ENCODE assay signal across 8 cellular contexts in the genomic region with DNA sequence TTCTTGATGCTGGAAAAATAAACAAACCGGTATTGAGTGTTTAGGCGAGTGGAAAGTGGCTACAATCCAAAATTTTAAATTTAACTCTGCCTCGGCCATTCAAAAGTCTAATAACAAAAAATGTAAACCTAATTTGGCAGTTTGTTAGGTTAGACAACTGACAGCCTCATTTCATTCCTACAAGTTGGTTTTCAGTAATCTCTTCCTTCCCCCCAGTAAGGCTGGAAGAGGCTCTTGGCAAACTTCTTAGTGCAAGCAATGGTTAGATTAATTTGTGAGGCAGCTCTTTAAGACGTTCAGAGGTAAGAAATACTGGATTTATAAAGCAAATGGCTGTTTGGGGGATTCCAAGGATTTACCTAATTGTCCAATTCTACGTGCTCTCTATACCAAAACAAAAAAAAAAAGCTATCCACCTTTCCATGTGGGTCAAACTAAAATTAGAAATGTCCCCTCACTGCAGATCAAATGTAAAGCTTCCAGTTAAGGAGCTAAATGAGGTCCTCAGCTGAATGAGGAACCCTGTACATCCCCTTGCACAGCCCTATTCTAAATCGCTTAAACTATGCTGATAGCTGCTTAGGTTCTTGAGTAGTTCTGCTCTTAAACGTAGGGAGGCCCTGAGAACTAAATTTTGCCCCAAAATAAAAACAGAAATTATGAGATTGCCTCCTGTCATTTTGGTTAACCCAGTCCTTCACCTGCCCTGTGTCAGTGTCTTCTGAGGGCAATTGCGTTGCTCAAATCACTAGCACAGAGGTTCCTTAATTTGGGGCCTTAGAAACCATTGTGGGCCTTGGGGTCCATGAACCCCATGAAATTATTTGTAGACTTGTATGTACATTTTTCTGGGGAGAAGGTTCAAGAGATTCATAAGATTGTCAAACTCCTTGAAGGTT. TPM values are rescaled to one million over a fixed set of nuclear protein-coding genes. Genes with fewer than 3 reads are reported as not detected.
A peak's percentile ranks its signal among the peaks of the same experiment; 100 is the strongest.
DNase-seq lines count a peak whose midpoint lies in the region; ATAC-seq, FAIRE-seq and TF ChIP-seq lines count a peak whose summit lies in the region.

No MANE protein-coding gene starts in this region.

- peak overlapping the region; percentile 73 for H3K4me2 ChIP-seq in A549
- H3K4me2 ChIP-seq in mesenchymal stem cell (ENCODE audit: low read length, poor library complexity, severe bottlenecking), result peak overlapping the region; percentile 31
- H3K4me2 ChIP-seq in neuronal stem cell (ENCODE audit: insufficient read depth, low read length, poor library complexity, severe bottlenecking), result no peak overlapping the region

- no peak overlapping the region for H2AFZ ChIP-seq in mesenchymal stem cell (ENCODE audit: low read depth, low read length)
- H2AFZ ChIP-seq in neuronal stem cell (ENCODE audit: low read length), result no peak overlapping the region

- TF ChIP-seq CTCF in A549 (IDR thresholded peaks at IDR 0.05) (no peak), HFF-Myc (IDR thresholded peaks at IDR 0.05; ENCODE audit: low read depth, low read length, missing control alignments) (no peak), ascending aorta (IDR thresholded peaks at IDR 0.05) (no peak)

- H3K9ac ChIP-seq in mesenchymal stem cell (ENCODE audit: low read length), result peak overlapping the region; percentile 99
- H3K9ac ChIP-seq in neuronal stem cell (ENCODE audit: low read depth, low read length, poor library complexity), result no peak overlapping the region

- H3K4me1 ChIP-seq in A549 (peaks cover 31% of the 10 kb centered on the region), ascending aorta (peaks cover 7 to 31% of the 10 kb centered on the region in 2 donors), mesenchymal stem cell (ENCODE audit: control insufficient read depth, insufficient read depth, low read depth, low read length) (peaks cover 9% of the 10 kb centered on the region), neuronal stem cell (ENCODE audit: control insufficient read depth in 2 of 2, insufficient read depth in 1 of 2, low read depth in 1 of 2, low read length in 2 of 2) (peaks cover 3 to 12% of the 10 kb centered on the region in 2 donors)

- TF ChIP-seq EP300 in A549 (IDR thresholded peaks at IDR 0.05), result no peak

- H2BK120ac ChIP-seq in mesenchymal stem cell (ENCODE audit: low read depth, low read length) (no peak overlapping the region), neuronal stem cell (ENCODE audit: low read depth, low read length) (no peak overlapping the region)

- no peak for FAIRE-seq in A549 (lab: Jason Lieb, UNC)

- H4K91ac ChIP-seq in mesenchymal stem cell (ENCODE audit: low read length), result no peak overlapping the region
- H4K91ac ChIP-seq in neuronal stem cell (ENCODE audit: low read depth, low read length, poor library complexity), result no peak overlapping the region

- POLR2A ChIA-PET in A549 (lab: Yijun Ruan, JAX), result interaction anchor here (0.6 to 7.5 kb wide), 12 partner anchors 9 to 251 kb away, joined by 3 to 404 read pairs (median 34); partner anchors contain the start of genes ACBD4, HEXIM2 and MAP3K14

- no peak for TF ChIP-seq RAD21 in A549 (conservative IDR thresholded peaks at IDR 0.05 in 1 of 2, IDR thresholded peaks at IDR 0.05 in 1 of 2)

- H2BK15ac ChIP-seq in mesenchymal stem cell (ENCODE audit: low read depth, poor library complexity, severe bottlenecking), result no peak overlapping the region
- no peak overlapping the region for H2BK15ac ChIP-seq in neuronal stem cell (ENCODE audit: low read length)

- TF ChIP-seq POLR2A in A549 (IDR thresholded peaks at IDR 0.05; ENCODE audit: low read length), result no peak

- no peak overlapping the region for H2AK5ac ChIP-seq in mesenchymal stem cell (ENCODE audit: low read length, severe bottlenecking)
- no peak overlapping the region for H2AK5ac ChIP-seq in neuronal stem cell (ENCODE audit: low read depth, low read length)

- H3K79me1 ChIP-seq in mesenchymal stem cell (replicated peaks; ENCODE audit: low read length, poor library complexity, severe bottlenecking), result peaks cover 12% of the 10 kb centered on the region
- H3K79me1 ChIP-seq in neuronal stem cell (ENCODE audit: low read depth, low read length), result peaks cover 7% of the 10 kb centered on the region

- H3K36me3 ChIP-seq in ascending aorta (no peaks in the 10 kb centered on the region), mesenchymal stem cell (ENCODE audit: control insufficient read depth in 1 of 2, insufficient read depth in 2 of 2, low read depth in 1 of 2, low read length in 2 of 2) (peaks cover 6% of the 10 kb centered on the region in 2 experiments), neuronal stem cell (replicated peaks in 1 of 2; ENCODE audit: control insufficient read depth in 2 of 2, insufficient read depth in 2 of 2, low read length in 2 of 2) (peaks cover 0 to 4% of the 10 kb centered on the region in 2 donors)

- H3K4ac ChIP-seq in mesenchymal stem cell (ENCODE audit: low read depth in 1 of 2, low read length in 2 of 2) (no peak overlapping the region), neuronal stem cell (ENCODE audit: low read length) (no peak overlapping the region)

- intact Hi-C loops in ascending aorta (cut with DNase I), result no loop called here

- H3K27me3 ChIP-seq in ascending aorta (no peaks in the 10 kb centered on the region), mesenchymal stem cell (ENCODE audit: control insufficient read depth in 1 of 2, insufficient read depth in 1 of 2, low read length in 2 of 2) (no peaks in the 10 kb centered on the region), neuronal stem cell (ENCODE audit: control insufficient read depth in 3 of 3, insufficient read depth in 3 of 3, low read depth in 1 of 3, low read length in 3 of 3) (no peaks in the 10 kb centered on the region)

- H3K4me3 ChIP-seq in A549 (peak overlapping the region; percentile 74), HFF-Myc (replicated peaks; ENCODE audit: low read depth, low read length) (peak overlapping the region; percentile 89), ascending aorta (peak overlapping the region; percentile 72 to 90), mesenchymal stem cell (ENCODE audit: insufficient read depth in 1 of 2, low read depth in 1 of 2, low read length in 2 of 2) (peak overlapping the region in 1 of 2 experiments; percentile 95), neuronal stem cell (ENCODE audit: low read length in 2 of 2) (peak overlapping the region in 1 of 2 donors; percentile 98)

- H3K27ac ChIP-seq in A549 (peak overlapping the region; percentile 74 to 92), ascending aorta (peak overlapping the region in 1 of 2 donors; percentile 97), mesenchymal stem cell (ENCODE audit: low read length, poor library complexity, severe bottlenecking) (peak overlapping the region; percentile 16), neuronal stem cell (replicated peaks; ENCODE audit: low read length) (no peak overlapping the region)

- no peak overlapping the region for H3K18ac ChIP-seq in mesenchymal stem cell (ENCODE audit: low read depth in 1 of 2, low read length in 2 of 2)
- no peak overlapping the region for H3K18ac ChIP-seq in neuronal stem cell (ENCODE audit: low read length)

- H4K8ac ChIP-seq in mesenchymal stem cell (ENCODE audit: low read length) (no peak overlapping the region), neuronal stem cell (ENCODE audit: low read depth, low read length) (no peak overlapping the region)

- DNase-seq in A549 (ENCODE audit: low read depth in 1 of 2, low spot score in 1 of 2), result no peak
- DNase-seq in HFF-Myc (ENCODE audit: extremely low read depth, low read depth), result no peak
- no peak for DNase-seq in ascending aorta (ENCODE audit: low spot score in 2 of 2)
- DNase-seq in mesenchymal stem cell, result peak; percentile 39
- no peak for DNase-seq in neuronal stem cell (ENCODE audit: low spot score)
- DNase-seq in NK-92 treated with Interleukin-12 subunit alpha and Interleukin-12 subunit beta, amount 100 ng/mL, for 24 hours (lab: John Stamatoyannopoulos, UW), result no peak
- no peak for DNase-seq in NCI-H526 (lab: John Stamatoyannopoulos, UW)

- H3K14ac ChIP-seq in mesenchymal stem cell (ENCODE audit: low read length in 2 of 2), result no peak overlapping the region
- H3K14ac ChIP-seq in neuronal stem cell (ENCODE audit: low read length), result no peak overlapping the region

- WGBS in A549 (ENCODE audit: missing lambda C conversion rate), result 10% methylated on average over 8 of the region's 8 CpGs
- whole genome bisulfite sequencing in mesenchymal stem cell, result 55% methylated on average over 5 of the region's 8 CpGs
- WGBS in neuronal stem cell (ENCODE audit: extremely low coverage in 2 of 2, insufficient read length in 2 of 2, insufficient replicate concordance in 1 of 2), 2 donors, result no CpG with 5 or more reads among the region's 8 CpGs

- H3K23ac ChIP-seq in mesenchymal stem cell (ENCODE audit: low read length in 2 of 2) (no peak overlapping the region), neuronal stem cell (ENCODE audit: low read depth, low read length, poor library complexity) (no peak overlapping the region)

- CTCF ChIA-PET in A549 (lab: Yijun Ruan, JAX), result interaction anchor here (0.6 to 43.5 kb wide), 21 partner anchors 17 to 376 kb away, joined by 3 to 2147 read pairs (median 4); partner anchors contain the start of genes ACBD4, FMNL1, HEXIM2 and PLCD3

- H2BK5ac ChIP-seq in mesenchymal stem cell (ENCODE audit: low read depth, low read length, poor library complexity, severe bottlenecking) (no peak overlapping the region), neuronal stem cell (ENCODE audit: low read length) (no peak overlapping the region)

- H3K9me3 ChIP-seq in A549 (no peaks in the 10 kb centered on the region), ascending aorta (no peaks in the 10 kb centered on the region), mesenchymal stem cell (ENCODE audit: control insufficient read depth, low read length) (no peaks in the 10 kb centered on the region), neuronal stem cell (replicated peaks in 1 of 2; ENCODE audit: control insufficient read depth in 2 of 2, insufficient read depth in 1 of 2, low read depth in 1 of 2, low read length in 2 of 2) (no peaks in the 10 kb centered on the region)

- ATAC-seq in A549 (no peak), GM18502 (IDR thresholded peaks at IDR 0.05; ENCODE audit: poor library complexity, unreplicated experiment) (no peak)

- H2BK12ac ChIP-seq in mesenchymal stem cell (ENCODE audit: low read length in 2 of 2), result no peak overlapping the region
- no peak overlapping the region for H2BK12ac ChIP-seq in neuronal stem cell (ENCODE audit: low read length)

RNA-seq across cellular contexts. Expression of gene HEXIM1, which starts 2.9 kb away (rescaled TPM):
- 39.3 and 54.0 TPM in 2 replicates for polyA plus RNA-seq in A549 (2011; rRNA removed)
- polyA plus RNA-seq in A549 (2012; cell fraction: cytosol; rRNA removed), result 64.8 and 66.9 TPM in 2 replicates
- 44.8 and 55.9 TPM in 2 replicates for polyA plus RNA-seq in A549 (2012; cell fraction: nucleus; rRNA removed)
- 118 to 143 TPM (median 131 TPM) in 3 replicates for polyA plus RNA-seq in A549 (2017; fragmentation: RNase III; extraction: RNeasy Plus Mini Kit Qiagen cat#74134 plus additional on column Dnase treatment)
- 17.3 and 25.6 TPM in 2 replicates for polyA minus RNA-seq in A549 (2011; rRNA and poly(A)+ RNA removed)
- 23.7 TPM for total RNA-seq in ascending aorta
- 23.8 TPM for polyA plus RNA-seq in mesenchymal stem cell (2013, experiment 1 of 2)
- polyA plus RNA-seq in mesenchymal stem cell (2013, experiment 2 of 2), result 23.7 TPM
- 21.6 TPM for polyA plus RNA-seq in neuronal stem cell (2013, experiment 1 of 2)
- polyA plus RNA-seq in neuronal stem cell (2013, experiment 2 of 2), result 22.5 TPM

RNA-seq across cellular contexts. Expression of gene HEXIM2, which starts 10.5 kb away (rescaled TPM):
- polyA plus RNA-seq in A549 (2011; rRNA removed) (14.5 and 15.5 TPM in 2 replicates), A549 (2017; fragmentation: RNase III; extraction: RNeasy Plus Mini Kit Qiagen cat#74134 plus additional on column Dnase treatment) (16.1 to 23.1 TPM (median 21.2 TPM) in 3 replicates)
- 15.9 and 18.5 TPM in 2 replicates for polyA plus RNA-seq in A549 (2012; cell fraction: cytosol; rRNA removed)
- 17.5 and 17.7 TPM in 2 replicates for polyA plus RNA-seq in A549 (2012; cell fraction: nucleus; rRNA removed)
- polyA minus RNA-seq in A549 (2011; rRNA and poly(A)+ RNA removed), result 10.0 and 13.8 TPM in 2 replicates
- 1.4 TPM for total RNA-seq in ascending aorta
- 2.2 TPM for polyA plus RNA-seq in mesenchymal stem cell (2013, experiment 1 of 2)
- polyA plus RNA-seq in mesenchymal stem cell (2013, experiment 2 of 2), result 2.6 TPM
- 3.9 TPM for polyA plus RNA-seq in neuronal stem cell (2013, experiment 1 of 2)
- polyA plus RNA-seq in neuronal stem cell (2013, experiment 2 of 2), result 3.7 TPM

RNA-seq across cellular contexts. Expression of gene ACBD4, which starts 15.7 kb away (rescaled TPM):
- polyA plus RNA-seq in A549 (2011; rRNA removed) (11.2 and 11.4 TPM in 2 replicates), A549 (2017; fragmentation: RNase III; extraction: RNeasy Plus Mini Kit Qiagen cat#74134 plus additional on column Dnase treatment) (13.0 to 14.8 TPM (median 13.7 TPM) in 3 replicates)
- 9.6 and 13.5 TPM in 2 replicates for polyA plus RNA-seq in A549 (2012; cell fraction: cytosol; rRNA removed)
- 34.8 and 36.5 TPM in 2 replicates for polyA plus RNA-seq in A549 (2012; cell fraction: nucleus; rRNA removed)
- polyA minus RNA-seq in A549 (2011; rRNA and poly(A)+ RNA removed), result 10.6 and 12.4 TPM in 2 replicates
- 14.7 TPM for total RNA-seq in ascending aorta
- 3.8 TPM for polyA plus RNA-seq in mesenchymal stem cell (2013, experiment 1 of 2)
- 4.1 TPM for polyA plus RNA-seq in mesenchymal stem cell (2013, experiment 2 of 2)
- 7.8 TPM for polyA plus RNA-seq in neuronal stem cell (2013, experiment 1 of 2)
- polyA plus RNA-seq in neuronal stem cell (2013, experiment 2 of 2), result 8.0 TPM

RNA-seq across cellular contexts. Expression of gene PLCD3, which starts 18.8 kb away (rescaled TPM):
- polyA plus RNA-seq in A549 (2011; rRNA removed), result 55.5 and 56.6 TPM in 2 replicates
- 98.3 and 162 TPM in 2 replicates for polyA plus RNA-seq in A549 (2012; cell fraction: cytosol; rRNA removed)
- 215 and 231 TPM in 2 replicates for polyA plus RNA-seq in A549 (2012; cell fraction: nucleus; rRNA removed)
- polyA plus RNA-seq in A549 (2017; fragmentation: RNase III; extraction: RNeasy Plus Mini Kit Qiagen cat#74134 plus additional on column Dnase treatment), result 104 to 107 TPM (median 105 TPM) in 3 replicates
- polyA minus RNA-seq in A549 (2011; rRNA and poly(A)+ RNA removed), result 138 and 167 TPM in 2 replicates
- total RNA-seq in ascending aorta, result 65.5 TPM
- 63.5 TPM for polyA plus RNA-seq in mesenchymal stem cell (2013, experiment 1 of 2)
- polyA plus RNA-seq in mesenchymal stem cell (2013, experiment 2 of 2), result 58.4 TPM
- 19.5 TPM for polyA plus RNA-seq in neuronal stem cell (2013, experiment 1 of 2)
- 17.6 TPM for polyA plus RNA-seq in neuronal stem cell (2013, experiment 2 of 2)
